Comparison of ENCODE assay signal across 31 cellular contexts in the genomic region with DNA sequence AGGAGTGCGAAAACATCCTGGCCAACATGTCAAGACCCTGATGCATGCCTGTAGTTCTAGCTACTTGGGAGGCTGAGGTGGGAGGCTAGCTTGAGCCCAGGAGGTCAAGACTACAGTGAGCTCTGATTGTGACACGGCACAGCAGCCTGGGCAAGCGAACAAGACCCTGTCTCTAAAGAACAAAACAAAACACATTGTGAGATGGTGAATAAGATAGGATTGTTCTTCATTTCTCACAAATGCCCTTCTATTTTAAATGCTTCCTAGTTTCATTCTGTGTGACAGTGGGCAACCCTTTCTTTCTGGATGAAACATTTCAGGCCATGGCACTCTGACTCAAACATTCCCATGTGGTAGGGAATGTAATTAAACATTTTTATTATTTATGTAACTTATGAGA. TPM values are rescaled to one million over a fixed set of nuclear protein-coding genes. Genes with fewer than 3 reads are reported as not detected.
"Had no signal": no experiment of that assay in that cellular context is flagged by ENCODE, and none has a peak within 500 bp of the region (broad histone marks: within the 10 kb centered on the region; RNA-seq: fewer than 3 reads in every experiment).

No MANE protein-coding gene starts in this region.

- H3K4me1 Mint-ChIP-seq: activated naive CD4-positive, alpha-beta T cell treated with anti-CD3 and anti-CD28 coated beads, Interleukin-2, amount 10 ng/mL, durations not matched to agents 7 days and 5 days had no signal

- H3K27ac ChIP-seq: body of pancreas, breast epithelium, VCaP had no signal

- ATAC-seq: activated CD8-positive, alpha-beta T cell treated with anti-CD3 and anti-CD28 coated beads, Interleukin-2, amount 10 ng/mL, durations not matched to agents 7 days and 5 days; activated T-cell treated with anti-CD3 and anti-CD28 coated beads, Interleukin-2, amount 50 U/mL, for 4 hours; body of pancreas; K562 had no signal

- H3K9me3 Mint-ChIP-seq: activated naive CD4-positive, alpha-beta T cell treated with anti-CD3 and anti-CD28 coated beads, Interleukin-2, amount 10 ng/mL, durations not matched to agents 7 days and 5 days; activated T-cell treated with anti-CD3 and anti-CD28 coated beads, Interleukin-2, amount 50 U/mL, for 4 hours had no signal

- DNase-seq: activated CD4-positive, alpha-beta T cell treated with anti-CD3 and anti-CD28 coated beads for 1 hour; activated CD4-positive, alpha-beta T cell treated with anti-CD3 and anti-CD28 coated beads for 48 hours; activated CD4-positive, CD25-positive, alpha-beta regulatory T cell; activated CD8-positive, alpha-beta T cell treated with anti-CD3 and anti-CD28 coated beads, Interleukin-2, amount 10 ng/mL, durations not matched to agents 7 days and 5 days; activated effector memory CD4-positive, alpha-beta T cell treated with Interleukin-2 at 50 U/mL for 16 hours; activated naive CD4-positive, alpha-beta T cell treated with anti-CD3 and anti-CD28 coated beads, Interleukin-2, amount 10 ng/mL, durations not matched to agents 7 days and 5 days; activated T-cell treated with anti-CD3 and anti-CD28 coated beads, Interleukin-2, amount 50 U/mL, for 4 hours; body of pancreas; NCI-H1092 treated with DMSO at 0.1 percent for 48 hours; NCI-H1417; NCI-H146; NCI-H187; NCI-H2029 treated with DMSO at 0.1 percent for 48 hours; NCI-H2107; NCI-H2171; NCI-H510A; NCI-H526; NCI-H748 treated with DMSO at 0.1 percent for 48 hours; NK-92 treated with Interleukin-12 subunit alpha and Interleukin-12 subunit beta, amount 100 ng/mL, for 24 hours; Right ventricle myocardium superior; SW 1271; T-helper 1 cell; T-helper 2 cell; T-helper 9 cell had no signal

- H3K27me3 Mint-ChIP-seq: activated naive CD4-positive, alpha-beta T cell treated with anti-CD3 and anti-CD28 coated beads, Interleukin-2, amount 10 ng/mL, durations not matched to agents 7 days and 5 days; activated naive CD8-positive, alpha-beta T cell had no signal

- H3K4me3 Mint-ChIP-seq: activated CD8-positive, alpha-beta T cell treated with anti-CD3 and anti-CD28 coated beads, Interleukin-2, amount 10 ng/mL, durations not matched to agents 7 days and 5 days; activated naive CD4-positive, alpha-beta T cell treated with anti-CD3 and anti-CD28 coated beads, Interleukin-2, amount 10 ng/mL, durations not matched to agents 7 days and 5 days; activated naive CD8-positive, alpha-beta T cell; activated T-cell treated with anti-CD3 and anti-CD28 coated beads, Interleukin-2, amount 50 U/mL, for 4 hours had no signal

- H3K27ac Mint-ChIP-seq: activated CD8-positive, alpha-beta T cell treated with anti-CD3 and anti-CD28 coated beads, Interleukin-2, amount 10 ng/mL, durations not matched to agents 7 days and 5 days; activated naive CD4-positive, alpha-beta T cell treated with anti-CD3 and anti-CD28 coated beads, Interleukin-2, amount 10 ng/mL, durations not matched to agents 7 days and 5 days; activated naive CD8-positive, alpha-beta T cell had no signal

- FAIRE-seq: astrocyte, K562 had no signal

RNA-seq across cellular contexts. Expression of gene EFCAB10, which starts 13.5 kb away (rescaled TPM):
- total RNA-seq: activated CD8-positive, alpha-beta T cell treated with anti-CD3 and anti-CD28 coated beads, Interleukin-2, amount 10 ng/mL, durations not matched to agents 7 days and 5 days; activated T-cell treated with anti-CD3 and anti-CD28 coated beads, Interleukin-2, amount 50 U/mL, for 4 hours; body of pancreas; breast epithelium; cardiac septum; M059J; Right ventricle myocardium superior had no signal
